ENCODE assay signal across 8 cellular contexts in genomic region chrX:20266810-20267598, GRCh38. TPM values are rescaled to one million over a fixed set of nuclear protein-coding genes. Genes with fewer than 3 reads are reported as not detected.
DNase-seq lines count a peak whose midpoint lies in the region; ATAC-seq, FAIRE-seq and TF ChIP-seq lines count a peak whose summit lies in the region.

TSS of gene RPS6KA3 (minus strand) at chrX:20266909. CDS start at chrX:20266632, 277 bp downstream.

- H3K4me1 ChIP-seq in right atrium auricular region: peaks cover 0 to 11% of the 10 kb centered on the region in 2 donors

- peak within 1 kb of the TSS; percentile 63 to 64 for H3K4me3 ChIP-seq in right atrium auricular region

- H3K27ac ChIP-seq in right atrium auricular region: peak within 1 kb of the TSS; percentile 85 to 89

- DNase-seq in NCI-H1694 treated with DMSO at 0.1 percent for 48 hours (lab: John Stamatoyannopoulos, UW): peak; percentile 33
- DNase-seq in anterior cingulate cortex (lab: John Stamatoyannopoulos, UW): peak; percentile 11 to 92 (median 78)
- peak; percentile 94 for DNase-seq in right atrium auricular region (ENCODE audit: low spot score)
- DNase-seq in putamen (ENCODE audit: low spot score): peak; percentile 84
- peak; percentile 75 for DNase-seq in urothelium cell line (ENCODE audit: low spot score)

- intact Hi-C loops in T-helper 2 cell treated with Interferon-gamma antibody and Interleukin-4, amounts not matched to agents 100 ng/mL and 5 ng/mL, for 36 hours (cut with micrococcal nuclease): loop anchor here (1.0 to 5.0 kb wide), 5 partner anchors 115 to 275 kb away; partner anchors contain the start of genes BCLAF3 and EIF1AX

- no peaks in the 10 kb centered on the region for H3K9me3 ChIP-seq in right atrium auricular region

- H3K36me3 ChIP-seq in right atrium auricular region: no peaks in the 10 kb centered on the region

- TF ChIP-seq CTCF in right atrium auricular region (IDR thresholded peaks at IDR 0.05): no peak

- no peak for FAIRE-seq in urothelium cell line (lab: Jason Lieb, UNC)

- ATAC-seq in GM18499 (IDR thresholded peaks at IDR 0.05; ENCODE audit: insufficient read depth, unreplicated experiment) (peak; percentile 54), HG02870 (IDR thresholded peaks at IDR 0.05; ENCODE audit: unreplicated experiment) (peak; percentile 78)

- peaks cover 0 to 3% of the 10 kb centered on the region in 2 donors for H3K27me3 ChIP-seq in right atrium auricular region

RNA-seq across cellular contexts. Expression of gene RPS6KA3, which starts in this region (rescaled TPM):
- 66.4 and 67.8 TPM in 2 replicates for total RNA-seq in T-helper 2 cell treated with Interferon-gamma antibody and Interleukin-4, amounts not matched to agents 100 ng/mL and 5 ng/mL, for 36 hours
- total RNA-seq in right atrium auricular region: 10 to 100 TPM; 25.4 to 30.5 TPM

Comparison
In these comparisons a context has a peak if more than half of its experiments do, and no peak if none do; other contexts are left out.
1. Peak in every context shown above with its lines: DNase-seq, ATAC-seq, H3K4me3 ChIP-seq and H3K27ac ChIP-seq.
2. DNase-seq: peak in every context shown above with its lines; median percentile 94 in right atrium auricular region; 84 in putamen; 78 in anterior cingulate cortex; 75 in urothelium cell line; 33 in NCI-H1694 treated with DMSO at 0.1 percent for 48 hours.